Comparison of ENCODE assay signal across 1 cellular context in the genomic region with DNA sequence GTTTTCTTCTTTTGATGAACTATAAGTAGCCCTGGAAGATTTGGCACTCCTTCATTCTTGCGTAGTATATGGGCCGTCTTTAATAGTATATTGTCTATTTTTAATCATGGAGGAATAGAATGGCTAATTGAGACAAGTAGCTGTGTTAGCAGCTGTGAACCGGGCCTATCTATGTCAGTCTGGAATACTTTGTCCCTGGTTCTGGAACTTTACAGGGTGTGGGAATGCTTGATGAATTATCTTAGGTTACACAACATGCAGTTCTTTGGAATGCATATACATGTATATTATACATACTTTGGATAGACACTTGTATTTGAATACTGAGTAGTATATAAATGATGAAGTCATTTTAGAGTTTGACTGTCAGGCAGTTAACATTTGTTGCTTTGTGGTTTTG.
TF ChIP-seq lines count a peak whose summit lies in the region.

No MANE protein-coding gene starts in this region.

TF ChIP-seq in HEK293, 187 proteins besides CTCF, POLR2A, EP300 and RAD21:
- TF ChIP-seq, protein P1, sequence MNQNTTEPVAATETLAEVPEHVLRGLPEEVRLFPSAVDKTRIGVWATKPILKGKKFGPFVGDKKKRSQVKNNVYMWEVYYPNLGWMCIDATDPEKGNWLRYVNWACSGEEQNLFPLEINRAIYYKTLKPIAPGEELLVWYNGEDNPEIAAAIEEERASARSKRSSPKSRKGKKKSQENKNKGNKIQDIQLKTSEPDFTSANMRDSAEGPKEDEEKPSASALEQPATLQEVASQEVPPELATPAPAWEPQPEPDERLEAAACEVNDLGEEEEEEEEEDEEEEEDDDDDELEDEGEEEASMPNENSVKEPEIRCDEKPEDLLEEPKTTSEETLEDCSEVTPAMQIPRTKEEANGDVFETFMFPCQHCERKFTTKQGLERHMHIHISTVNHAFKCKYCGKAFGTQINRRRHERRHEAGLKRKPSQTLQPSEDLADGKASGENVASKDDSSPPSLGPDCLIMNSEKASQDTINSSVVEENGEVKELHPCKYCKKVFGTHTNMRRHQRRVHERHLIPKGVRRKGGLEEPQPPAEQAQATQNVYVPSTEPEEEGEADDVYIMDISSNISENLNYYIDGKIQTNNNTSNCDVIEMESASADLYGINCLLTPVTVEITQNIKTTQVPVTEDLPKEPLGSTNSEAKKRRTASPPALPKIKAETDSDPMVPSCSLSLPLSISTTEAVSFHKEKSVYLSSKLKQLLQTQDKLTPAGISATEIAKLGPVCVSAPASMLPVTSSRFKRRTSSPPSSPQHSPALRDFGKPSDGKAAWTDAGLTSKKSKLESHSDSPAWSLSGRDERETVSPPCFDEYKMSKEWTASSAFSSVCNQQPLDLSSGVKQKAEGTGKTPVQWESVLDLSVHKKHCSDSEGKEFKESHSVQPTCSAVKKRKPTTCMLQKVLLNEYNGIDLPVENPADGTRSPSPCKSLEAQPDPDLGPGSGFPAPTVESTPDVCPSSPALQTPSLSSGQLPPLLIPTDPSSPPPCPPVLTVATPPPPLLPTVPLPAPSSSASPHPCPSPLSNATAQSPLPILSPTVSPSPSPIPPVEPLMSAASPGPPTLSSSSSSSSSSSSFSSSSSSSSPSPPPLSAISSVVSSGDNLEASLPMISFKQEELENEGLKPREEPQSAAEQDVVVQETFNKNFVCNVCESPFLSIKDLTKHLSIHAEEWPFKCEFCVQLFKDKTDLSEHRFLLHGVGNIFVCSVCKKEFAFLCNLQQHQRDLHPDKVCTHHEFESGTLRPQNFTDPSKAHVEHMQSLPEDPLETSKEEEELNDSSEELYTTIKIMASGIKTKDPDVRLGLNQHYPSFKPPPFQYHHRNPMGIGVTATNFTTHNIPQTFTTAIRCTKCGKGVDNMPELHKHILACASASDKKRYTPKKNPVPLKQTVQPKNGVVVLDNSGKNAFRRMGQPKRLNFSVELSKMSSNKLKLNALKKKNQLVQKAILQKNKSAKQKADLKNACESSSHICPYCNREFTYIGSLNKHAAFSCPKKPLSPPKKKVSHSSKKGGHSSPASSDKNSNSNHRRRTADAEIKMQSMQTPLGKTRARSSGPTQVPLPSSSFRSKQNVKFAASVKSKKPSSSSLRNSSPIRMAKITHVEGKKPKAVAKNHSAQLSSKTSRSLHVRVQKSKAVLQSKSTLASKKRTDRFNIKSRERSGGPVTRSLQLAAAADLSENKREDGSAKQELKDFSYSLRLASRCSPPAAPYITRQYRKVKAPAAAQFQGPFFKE (tag by site-specific recombination; IDR thresholded peaks at IDR 0.05; ENCODE audit: borderline replicate concordance): no peak
- TF ChIP-seq, protein P2, sequence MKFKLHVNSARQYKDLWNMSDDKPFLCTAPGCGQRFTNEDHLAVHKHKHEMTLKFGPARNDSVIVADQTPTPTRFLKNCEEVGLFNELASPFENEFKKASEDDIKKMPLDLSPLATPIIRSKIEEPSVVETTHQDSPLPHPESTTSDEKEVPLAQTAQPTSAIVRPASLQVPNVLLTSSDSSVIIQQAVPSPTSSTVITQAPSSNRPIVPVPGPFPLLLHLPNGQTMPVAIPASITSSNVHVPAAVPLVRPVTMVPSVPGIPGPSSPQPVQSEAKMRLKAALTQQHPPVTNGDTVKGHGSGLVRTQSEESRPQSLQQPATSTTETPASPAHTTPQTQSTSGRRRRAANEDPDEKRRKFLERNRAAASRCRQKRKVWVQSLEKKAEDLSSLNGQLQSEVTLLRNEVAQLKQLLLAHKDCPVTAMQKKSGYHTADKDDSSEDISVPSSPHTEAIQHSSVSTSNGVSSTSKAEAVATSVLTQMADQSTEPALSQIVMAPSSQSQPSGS (tag by site-specific recombination; IDR thresholded peaks at IDR 0.05; ENCODE audit: low read depth): peak; percentile 42; the same call in 1 of the 2 replicates
- TF ChIP-seq ZNF530 (tag by site-specific recombination; IDR thresholded peaks at IDR 0.05; ENCODE audit: low read depth) (no peak), ZNF600 (tag by site-specific recombination; IDR thresholded peaks at IDR 0.05) (0 out of 2 replicates have a peak, but pooled peaks have one; percentile 32)
